ENCODE assay signal across 1 cellular context in the genomic region with DNA sequence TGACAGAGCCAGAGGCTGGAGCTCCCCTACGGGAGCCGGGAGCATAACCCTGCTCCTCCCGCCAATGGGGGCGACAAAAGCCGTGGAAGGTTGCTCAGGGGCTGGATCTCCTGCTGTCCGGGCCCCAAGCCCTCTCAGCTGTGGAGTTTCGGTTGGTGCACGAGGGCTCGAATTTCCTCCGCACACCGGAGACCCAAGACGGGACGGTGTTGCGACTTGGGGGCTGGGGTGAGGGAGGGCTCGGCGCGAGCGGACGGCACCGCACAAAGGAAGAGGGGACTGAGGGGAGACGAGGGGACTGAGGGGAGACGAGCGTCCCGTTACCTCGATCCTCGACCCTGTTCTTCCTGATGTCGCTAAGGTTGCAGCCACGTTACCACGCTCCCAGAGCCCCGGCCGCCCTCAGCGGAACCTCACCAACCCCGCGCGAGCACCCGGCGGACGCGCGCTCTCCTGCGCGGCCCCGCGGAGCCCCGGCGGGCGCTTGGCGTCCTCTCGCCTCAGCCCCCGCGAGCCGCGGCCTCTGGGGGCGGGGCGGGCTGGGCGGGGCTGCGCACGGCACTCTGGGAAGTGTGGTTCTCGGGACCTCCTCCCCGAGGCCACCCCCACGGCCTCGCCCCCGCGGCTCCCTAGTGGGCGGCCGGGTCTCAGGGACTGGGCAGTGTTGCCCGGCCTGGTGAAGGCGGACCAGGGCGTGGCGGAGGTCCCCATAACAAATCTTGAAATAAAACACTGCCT.
TF ChIP-seq lines count a peak whose summit lies in the region.

A gene (minus strand): TSS at position 525 of the 738 bp plus-strand sequence. CDS start 25,079 bp downstream, outside the sequence.

TF ChIP-seq in HepG2, 621 proteins besides CTCF, POLR2A, EP300 and RAD21 (continued from another document and continues in another):
- TF ChIP-seq, protein P1, sequence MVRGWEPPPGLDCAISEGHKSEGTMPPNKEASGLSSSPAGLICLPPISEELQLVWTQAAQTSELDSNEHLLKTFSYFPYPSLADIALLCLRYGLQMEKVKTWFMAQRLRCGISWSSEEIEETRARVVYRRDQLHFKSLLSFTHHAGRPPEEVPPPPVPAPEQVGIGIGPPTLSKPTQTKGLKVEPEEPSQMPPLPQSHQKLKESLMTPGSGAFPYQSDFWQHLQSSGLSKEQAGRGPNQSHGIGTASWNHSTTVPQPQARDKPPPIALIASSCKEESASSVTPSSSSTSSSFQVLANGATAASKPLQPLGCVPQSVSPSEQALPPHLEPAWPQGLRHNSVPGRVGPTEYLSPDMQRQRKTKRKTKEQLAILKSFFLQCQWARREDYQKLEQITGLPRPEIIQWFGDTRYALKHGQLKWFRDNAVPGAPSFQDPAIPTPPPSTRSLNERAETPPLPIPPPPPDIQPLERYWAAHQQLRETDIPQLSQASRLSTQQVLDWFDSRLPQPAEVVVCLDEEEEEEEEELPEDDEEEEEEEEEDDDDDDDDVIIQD (CRISPR knock-in tag; IDR thresholded peaks at IDR 0.05; ENCODE audit: low read depth): no peak
- TF ChIP-seq, protein P2, sequence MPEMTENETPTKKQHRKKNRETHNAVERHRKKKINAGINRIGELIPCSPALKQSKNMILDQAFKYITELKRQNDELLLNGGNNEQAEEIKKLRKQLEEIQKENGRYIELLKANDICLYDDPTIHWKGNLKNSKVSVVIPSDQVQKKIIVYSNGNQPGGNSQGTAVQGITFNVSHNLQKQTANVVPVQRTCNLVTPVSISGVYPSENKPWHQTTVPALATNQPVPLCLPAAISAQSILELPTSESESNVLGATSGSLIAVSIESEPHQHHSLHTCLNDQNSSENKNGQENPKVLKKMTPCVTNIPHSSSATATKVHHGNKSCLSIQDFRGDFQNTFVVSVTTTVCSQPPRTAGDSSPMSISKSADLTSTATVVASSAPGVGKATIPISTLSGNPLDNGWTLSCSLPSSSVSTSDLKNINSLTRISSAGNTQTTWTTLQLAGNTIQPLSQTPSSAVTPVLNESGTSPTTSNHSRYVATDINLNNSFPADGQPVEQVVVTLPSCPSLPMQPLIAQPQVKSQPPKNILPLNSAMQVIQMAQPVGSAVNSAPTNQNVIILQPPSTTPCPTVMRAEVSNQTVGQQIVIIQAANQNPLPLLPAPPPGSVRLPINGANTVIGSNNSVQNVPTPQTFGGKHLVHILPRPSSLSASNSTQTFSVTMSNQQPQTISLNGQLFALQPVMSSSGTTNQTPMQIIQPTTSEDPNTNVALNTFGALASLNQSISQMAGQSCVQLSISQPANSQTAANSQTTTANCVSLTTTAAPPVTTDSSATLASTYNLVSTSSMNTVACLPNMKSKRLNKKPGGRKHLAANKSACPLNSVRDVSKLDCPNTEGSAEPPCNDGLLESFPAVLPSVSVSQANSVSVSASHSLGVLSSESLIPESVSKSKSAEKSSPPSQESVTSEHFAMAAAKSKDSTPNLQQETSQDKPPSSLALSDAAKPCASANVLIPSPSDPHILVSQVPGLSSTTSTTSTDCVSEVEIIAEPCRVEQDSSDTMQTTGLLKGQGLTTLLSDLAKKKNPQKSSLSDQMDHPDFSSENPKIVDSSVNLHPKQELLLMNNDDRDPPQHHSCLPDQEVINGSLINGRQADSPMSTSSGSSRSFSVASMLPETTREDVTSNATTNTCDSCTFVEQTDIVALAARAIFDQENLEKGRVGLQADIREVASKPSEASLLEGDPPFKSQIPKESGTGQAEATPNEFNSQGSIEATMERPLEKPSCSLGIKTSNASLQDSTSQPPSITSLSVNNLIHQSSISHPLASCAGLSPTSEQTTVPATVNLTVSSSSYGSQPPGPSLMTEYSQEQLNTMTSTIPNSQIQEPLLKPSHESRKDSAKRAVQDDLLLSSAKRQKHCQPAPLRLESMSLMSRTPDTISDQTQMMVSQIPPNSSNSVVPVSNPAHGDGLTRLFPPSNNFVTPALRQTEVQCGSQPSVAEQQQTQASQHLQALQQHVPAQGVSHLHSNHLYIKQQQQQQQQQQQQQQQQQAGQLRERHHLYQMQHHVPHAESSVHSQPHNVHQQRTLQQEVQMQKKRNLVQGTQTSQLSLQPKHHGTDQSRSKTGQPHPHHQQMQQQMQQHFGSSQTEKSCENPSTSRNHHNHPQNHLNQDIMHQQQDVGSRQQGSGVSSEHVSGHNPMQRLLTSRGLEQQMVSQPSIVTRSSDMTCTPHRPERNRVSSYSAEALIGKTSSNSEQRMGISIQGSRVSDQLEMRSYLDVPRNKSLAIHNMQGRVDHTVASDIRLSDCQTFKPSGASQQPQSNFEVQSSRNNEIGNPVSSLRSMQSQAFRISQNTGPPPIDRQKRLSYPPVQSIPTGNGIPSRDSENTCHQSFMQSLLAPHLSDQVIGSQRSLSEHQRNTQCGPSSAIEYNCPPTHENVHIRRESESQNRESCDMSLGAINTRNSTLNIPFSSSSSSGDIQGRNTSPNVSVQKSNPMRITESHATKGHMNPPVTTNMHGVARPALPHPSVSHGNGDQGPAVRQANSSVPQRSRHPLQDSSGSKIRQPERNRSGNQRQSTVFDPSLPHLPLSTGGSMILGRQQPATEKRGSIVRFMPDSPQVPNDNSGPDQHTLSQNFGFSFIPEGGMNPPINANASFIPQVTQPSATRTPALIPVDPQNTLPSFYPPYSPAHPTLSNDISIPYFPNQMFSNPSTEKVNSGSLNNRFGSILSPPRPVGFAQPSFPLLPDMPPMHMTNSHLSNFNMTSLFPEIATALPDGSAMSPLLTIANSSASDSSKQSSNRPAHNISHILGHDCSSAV (CRISPR knock-in tag; IDR thresholded peaks at IDR 0.05; ENCODE audit: borderline replicate concordance): no peak
- TF ChIP-seq, protein P3, sequence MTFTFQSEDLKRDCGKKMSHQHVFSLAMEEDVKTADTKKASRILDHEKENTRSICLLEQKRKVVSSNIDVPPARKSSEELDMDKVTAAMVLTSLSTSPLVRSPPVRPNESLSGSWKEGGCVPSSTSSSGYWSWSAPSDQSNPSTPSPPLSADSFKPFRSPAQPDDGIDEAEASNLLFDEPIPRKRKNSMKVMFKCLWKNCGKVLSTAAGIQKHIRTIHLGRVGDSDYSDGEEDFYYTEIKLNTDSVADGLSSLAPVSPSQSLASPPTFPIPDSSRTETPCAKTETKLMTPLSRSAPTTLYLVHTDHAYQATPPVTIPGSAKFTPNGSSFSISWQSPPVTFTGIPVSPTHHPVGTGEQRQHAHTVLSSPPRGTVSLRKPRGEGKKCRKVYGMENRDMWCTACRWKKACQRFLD (CRISPR knock-in tag; IDR thresholded peaks at IDR 0.05; ENCODE audit: borderline replicate concordance): no peak
- TF ChIP-seq CHD2 (IDR thresholded peaks at IDR 0.05; ENCODE audit: low read depth, low read length) (peak; percentile 83), ZNF264 (CRISPR knock-in tag; IDR thresholded peaks at IDR 0.05) (no peak), CCAR2 (optimal IDR thresholded peaks at IDR 0.05; ENCODE audit: low read depth, low read length) (no peak), RFXAP (CRISPR knock-in tag; IDR thresholded peaks at IDR 0.05; ENCODE audit: borderline replicate concordance) (no peak), ZNF3 (CRISPR knock-in tag; IDR thresholded peaks at IDR 0.05) (no peak), MEIS1 (CRISPR knock-in tag; IDR thresholded peaks at IDR 0.05; ENCODE audit: borderline replicate concordance) (no peak), MTF1 (CRISPR knock-in tag; IDR thresholded peaks at IDR 0.05) (no peak), SAFB2 (CRISPR knock-in tag; IDR thresholded peaks at IDR 0.05; ENCODE audit: borderline replicate concordance, low read depth) (no peak; the same call in 1 of the 2 replicates), RFX1 (IDR thresholded peaks at IDR 0.05) (no peak), KLF16 (CRISPR knock-in tag; IDR thresholded peaks at IDR 0.05) (0 out of 4 replicates have a peak, but pooled peaks of 1 of the 2 experiments have one; percentile 18), RBM22 (optimal IDR thresholded peaks at IDR 0.05; ENCODE audit: low read length) (peak; percentile 18), ZNF773 (CRISPR knock-in tag; IDR thresholded peaks at IDR 0.05; ENCODE audit: borderline replicate concordance) (0 out of 2 replicates have a peak, but pooled peaks have one; percentile 37), GATAD2A (CRISPR knock-in tag; IDR thresholded peaks at IDR 0.05) (peak; percentile 44; the same call in 1 of the 2 replicates), CC2D1A (CRISPR knock-in tag; IDR thresholded peaks at IDR 0.05) (no peak), ZNF33B (CRISPR knock-in tag; IDR thresholded peaks at IDR 0.05) (no peak), REXO4 (CRISPR knock-in tag; IDR thresholded peaks at IDR 0.05; ENCODE audit: borderline replicate concordance) (no peak), RNF2 (conservative IDR thresholded peaks at IDR 0.05; ENCODE audit: low read depth) (peak; percentile 50; the same call in 1 of the 2 replicates), IKZF1 (IDR thresholded peaks at IDR 0.05) (no peak), TSC22D2 (CRISPR knock-in tag; IDR thresholded peaks at IDR 0.05; ENCODE audit: borderline replicate concordance) (no peak)
- TF ChIP-seq, protein P4, sequence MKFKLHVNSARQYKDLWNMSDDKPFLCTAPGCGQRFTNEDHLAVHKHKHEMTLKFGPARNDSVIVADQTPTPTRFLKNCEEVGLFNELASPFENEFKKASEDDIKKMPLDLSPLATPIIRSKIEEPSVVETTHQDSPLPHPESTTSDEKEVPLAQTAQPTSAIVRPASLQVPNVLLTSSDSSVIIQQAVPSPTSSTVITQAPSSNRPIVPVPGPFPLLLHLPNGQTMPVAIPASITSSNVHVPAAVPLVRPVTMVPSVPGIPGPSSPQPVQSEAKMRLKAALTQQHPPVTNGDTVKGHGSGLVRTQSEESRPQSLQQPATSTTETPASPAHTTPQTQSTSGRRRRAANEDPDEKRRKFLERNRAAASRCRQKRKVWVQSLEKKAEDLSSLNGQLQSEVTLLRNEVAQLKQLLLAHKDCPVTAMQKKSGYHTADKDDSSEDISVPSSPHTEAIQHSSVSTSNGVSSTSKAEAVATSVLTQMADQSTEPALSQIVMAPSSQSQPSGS (CRISPR knock-in tag; IDR thresholded peaks at IDR 0.05): no peak
- TF ChIP-seq, protein P5, sequence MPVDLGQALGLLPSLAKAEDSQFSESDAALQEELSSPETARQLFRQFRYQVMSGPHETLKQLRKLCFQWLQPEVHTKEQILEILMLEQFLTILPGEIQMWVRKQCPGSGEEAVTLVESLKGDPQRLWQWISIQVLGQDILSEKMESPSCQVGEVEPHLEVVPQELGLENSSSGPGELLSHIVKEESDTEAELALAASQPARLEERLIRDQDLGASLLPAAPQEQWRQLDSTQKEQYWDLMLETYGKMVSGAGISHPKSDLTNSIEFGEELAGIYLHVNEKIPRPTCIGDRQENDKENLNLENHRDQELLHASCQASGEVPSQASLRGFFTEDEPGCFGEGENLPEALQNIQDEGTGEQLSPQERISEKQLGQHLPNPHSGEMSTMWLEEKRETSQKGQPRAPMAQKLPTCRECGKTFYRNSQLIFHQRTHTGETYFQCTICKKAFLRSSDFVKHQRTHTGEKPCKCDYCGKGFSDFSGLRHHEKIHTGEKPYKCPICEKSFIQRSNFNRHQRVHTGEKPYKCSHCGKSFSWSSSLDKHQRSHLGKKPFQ (CRISPR knock-in tag; IDR thresholded peaks at IDR 0.05; ENCODE audit: insufficient replicate concordance): peak; percentile 30
- TF ChIP-seq, protein P6, sequence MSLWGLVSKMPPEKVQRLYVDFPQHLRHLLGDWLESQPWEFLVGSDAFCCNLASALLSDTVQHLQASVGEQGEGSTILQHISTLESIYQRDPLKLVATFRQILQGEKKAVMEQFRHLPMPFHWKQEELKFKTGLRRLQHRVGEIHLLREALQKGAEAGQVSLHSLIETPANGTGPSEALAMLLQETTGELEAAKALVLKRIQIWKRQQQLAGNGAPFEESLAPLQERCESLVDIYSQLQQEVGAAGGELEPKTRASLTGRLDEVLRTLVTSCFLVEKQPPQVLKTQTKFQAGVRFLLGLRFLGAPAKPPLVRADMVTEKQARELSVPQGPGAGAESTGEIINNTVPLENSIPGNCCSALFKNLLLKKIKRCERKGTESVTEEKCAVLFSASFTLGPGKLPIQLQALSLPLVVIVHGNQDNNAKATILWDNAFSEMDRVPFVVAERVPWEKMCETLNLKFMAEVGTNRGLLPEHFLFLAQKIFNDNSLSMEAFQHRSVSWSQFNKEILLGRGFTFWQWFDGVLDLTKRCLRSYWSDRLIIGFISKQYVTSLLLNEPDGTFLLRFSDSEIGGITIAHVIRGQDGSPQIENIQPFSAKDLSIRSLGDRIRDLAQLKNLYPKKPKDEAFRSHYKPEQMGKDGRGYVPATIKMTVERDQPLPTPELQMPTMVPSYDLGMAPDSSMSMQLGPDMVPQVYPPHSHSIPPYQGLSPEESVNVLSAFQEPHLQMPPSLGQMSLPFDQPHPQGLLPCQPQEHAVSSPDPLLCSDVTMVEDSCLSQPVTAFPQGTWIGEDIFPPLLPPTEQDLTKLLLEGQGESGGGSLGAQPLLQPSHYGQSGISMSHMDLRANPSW (CRISPR knock-in tag; IDR thresholded peaks at IDR 0.05; ENCODE audit: borderline replicate concordance): no peak
- TF ChIP-seq, protein P7, sequence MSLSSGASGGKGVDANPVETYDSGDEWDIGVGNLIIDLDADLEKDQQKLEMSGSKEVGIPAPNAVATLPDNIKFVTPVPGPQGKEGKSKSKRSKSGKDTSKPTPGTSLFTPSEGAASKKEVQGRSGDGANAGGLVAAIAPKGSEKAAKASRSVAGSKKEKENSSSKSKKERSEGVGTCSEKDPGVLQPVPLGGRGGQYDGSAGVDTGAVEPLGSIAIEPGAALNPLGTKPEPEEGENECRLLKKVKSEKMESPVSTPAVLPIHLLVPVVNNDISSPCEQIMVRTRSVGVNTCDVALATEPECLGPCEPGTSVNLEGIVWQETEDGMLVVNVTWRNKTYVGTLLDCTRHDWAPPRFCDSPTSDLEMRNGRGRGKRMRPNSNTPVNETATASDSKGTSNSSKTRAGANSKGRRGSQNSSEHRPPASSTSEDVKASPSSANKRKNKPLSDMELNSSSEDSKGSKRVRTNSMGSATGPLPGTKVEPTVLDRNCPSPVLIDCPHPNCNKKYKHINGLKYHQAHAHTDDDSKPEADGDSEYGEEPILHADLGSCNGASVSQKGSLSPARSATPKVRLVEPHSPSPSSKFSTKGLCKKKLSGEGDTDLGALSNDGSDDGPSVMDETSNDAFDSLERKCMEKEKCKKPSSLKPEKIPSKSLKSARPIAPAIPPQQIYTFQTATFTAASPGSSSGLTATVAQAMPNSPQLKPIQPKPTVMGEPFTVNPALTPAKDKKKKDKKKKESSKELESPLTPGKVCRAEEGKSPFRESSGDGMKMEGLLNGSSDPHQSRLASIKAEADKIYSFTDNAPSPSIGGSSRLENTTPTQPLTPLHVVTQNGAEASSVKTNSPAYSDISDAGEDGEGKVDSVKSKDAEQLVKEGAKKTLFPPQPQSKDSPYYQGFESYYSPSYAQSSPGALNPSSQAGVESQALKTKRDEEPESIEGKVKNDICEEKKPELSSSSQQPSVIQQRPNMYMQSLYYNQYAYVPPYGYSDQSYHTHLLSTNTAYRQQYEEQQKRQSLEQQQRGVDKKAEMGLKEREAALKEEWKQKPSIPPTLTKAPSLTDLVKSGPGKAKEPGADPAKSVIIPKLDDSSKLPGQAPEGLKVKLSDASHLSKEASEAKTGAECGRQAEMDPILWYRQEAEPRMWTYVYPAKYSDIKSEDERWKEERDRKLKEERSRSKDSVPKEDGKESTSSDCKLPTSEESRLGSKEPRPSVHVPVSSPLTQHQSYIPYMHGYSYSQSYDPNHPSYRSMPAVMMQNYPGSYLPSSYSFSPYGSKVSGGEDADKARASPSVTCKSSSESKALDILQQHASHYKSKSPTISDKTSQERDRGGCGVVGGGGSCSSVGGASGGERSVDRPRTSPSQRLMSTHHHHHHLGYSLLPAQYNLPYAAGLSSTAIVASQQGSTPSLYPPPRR (CRISPR knock-in tag; IDR thresholded peaks at IDR 0.05; ENCODE audit: borderline replicate concordance): peak; percentile 28; the same call in 1 of the 2 replicates
